In the genomic region with DNA sequence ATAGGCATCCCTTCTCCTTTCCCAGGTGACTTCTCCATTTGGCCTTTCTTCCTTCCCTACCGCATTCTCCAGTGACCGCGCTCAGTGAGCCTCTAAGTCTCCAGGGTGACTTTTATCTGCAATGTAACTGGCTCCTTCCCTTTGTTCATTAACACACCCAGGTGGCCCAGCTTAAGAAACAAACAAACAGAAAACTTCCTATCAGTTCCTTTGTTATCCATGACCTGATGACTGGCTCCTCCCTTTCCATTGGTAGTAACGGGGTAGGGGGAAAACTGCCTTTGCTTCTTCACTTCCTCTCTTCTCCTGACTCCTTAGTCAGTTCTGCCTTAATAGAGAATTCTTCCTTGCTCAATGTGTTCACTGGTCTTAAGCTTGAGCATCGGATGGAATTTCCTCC, we compare ENCODE assay signal across 19 cellular contexts. TPM values are rescaled to one million over a fixed set of nuclear protein-coding genes. Genes with fewer than 3 reads are reported as not detected.
DNase-seq lines count a peak whose midpoint lies in the region; ATAC-seq and TF ChIP-seq lines count a peak whose summit lies in the region.
"Had no signal": no experiment of that assay in that cellular context is flagged by ENCODE, and none has a peak within 500 bp of the region (broad histone marks: within the 10 kb centered on the region; RNA-seq: fewer than 3 reads in every experiment).

No MANE protein-coding gene starts in this region.

- H2BK120ac ChIP-seq in H9 (ENCODE audit: low read depth, low read length, poor library complexity, severe bottlenecking), result no peak overlapping the region
- no peak overlapping the region for H2BK120ac ChIP-seq in mesenchymal stem cell (ENCODE audit: low read depth, low read length)

- H3K27ac ChIP-seq in H9 (ENCODE audit: insufficient read length, low read depth, low read length) (no peak overlapping the region), endodermal cell (ENCODE audit: low read depth, low read length) (no peak overlapping the region), mesenchymal stem cell (ENCODE audit: low read length, poor library complexity, severe bottlenecking) (no peak overlapping the region), MM.1S (ENCODE audit: low read length) (no peak overlapping the region)
- H3K27ac ChIP-seq: GM23248, HL-60 had no signal

- H3K18ac ChIP-seq in H9 (ENCODE audit: insufficient read length, low read depth, low read length) (no peak overlapping the region), mesenchymal stem cell (ENCODE audit: low read depth in 1 of 2, low read length in 2 of 2) (no peak overlapping the region)

- no peak overlapping the region for H3K14ac ChIP-seq in H9 (ENCODE audit: insufficient read depth, low read length)
- no peak overlapping the region for H3K14ac ChIP-seq in mesenchymal stem cell (ENCODE audit: low read length in 2 of 2)

- H3K27ac Mint-ChIP-seq in H9, result no peak overlapping the region
- H3K27ac Mint-ChIP-seq in endodermal cell, result peak overlapping the region; percentile 87
- H3K27ac Mint-ChIP-seq: CD4-positive, CD25-positive, alpha-beta regulatory T cell; CD8-positive, alpha-beta memory T cell had no signal

- H3F3A ChIP-seq in MM.1S (ENCODE audit: insufficient read depth, low read length), result no peaks in the 10 kb centered on the region

- ATAC-seq in HG03442 (IDR thresholded peaks at IDR 0.05; ENCODE audit: unreplicated experiment) (no peak), left ventricle myocardium superior (no peak)
- ATAC-seq: K562 had no signal

- H3K56ac ChIP-seq in H9 (ENCODE audit: insufficient read length, low read depth, low read length), result no peak overlapping the region

- H3K27me3 ChIP-seq in H9 (ENCODE audit: insufficient read depth, low read length), result no peaks in the 10 kb centered on the region
- peaks cover 2% of the 10 kb centered on the region for H3K27me3 ChIP-seq in endodermal cell (ENCODE audit: control insufficient read depth, insufficient read depth, low read length, poor library complexity, severe bottlenecking)
- peaks cover 27 to 36% of the 10 kb centered on the region in 2 experiments for H3K27me3 ChIP-seq in mesenchymal stem cell (ENCODE audit: control insufficient read depth in 1 of 2, insufficient read depth in 1 of 2, low read length in 2 of 2)
- H3K27me3 ChIP-seq in MM.1S (replicated peaks; ENCODE audit: insufficient read depth, low read length), result no peaks in the 10 kb centered on the region

- no peaks in the 10 kb centered on the region for H4K20me1 ChIP-seq in H9 (ENCODE audit: control insufficient read depth, insufficient read depth, insufficient read length)
- H4K20me1 ChIP-seq in MM.1S (ENCODE audit: insufficient read depth, low read length), result no peaks in the 10 kb centered on the region

- no peaks in the 10 kb centered on the region for H3K36me3 ChIP-seq in endodermal cell (ENCODE audit: control insufficient read depth, insufficient read depth, low read length)
- no peaks in the 10 kb centered on the region for H3K36me3 ChIP-seq in mesenchymal stem cell (ENCODE audit: control insufficient read depth in 1 of 2, insufficient read depth in 2 of 2, low read depth in 1 of 2, low read length in 2 of 2)
- no peaks in the 10 kb centered on the region for H3K36me3 ChIP-seq in MM.1S (replicated peaks; ENCODE audit: insufficient read depth, low read length)
- H3K36me3 ChIP-seq: BE2C, HAP-1 had no signal

- H3K9me2 ChIP-seq in MM.1S (replicated peaks; ENCODE audit: insufficient read depth, low read length), result no peaks in the 10 kb centered on the region

- H3K23ac ChIP-seq in H9 (ENCODE audit: insufficient read length, low read depth, low read length) (no peak overlapping the region), mesenchymal stem cell (ENCODE audit: low read length in 2 of 2) (no peak overlapping the region)

- H3K79me1 ChIP-seq in H9 (ENCODE audit: insufficient read depth, low read depth, low read length, poor library complexity, severe bottlenecking) (no peaks in the 10 kb centered on the region), mesenchymal stem cell (replicated peaks; ENCODE audit: low read length, poor library complexity, severe bottlenecking) (no peaks in the 10 kb centered on the region)

- H3K4me3 Mint-ChIP-seq in H9, result no peak overlapping the region
- no peak overlapping the region for H3K4me3 Mint-ChIP-seq in endodermal cell
- H3K4me3 Mint-ChIP-seq: CD4-positive, CD25-positive, alpha-beta regulatory T cell; CD8-positive, alpha-beta memory T cell had no signal

- H2AK5ac ChIP-seq in H9 (ENCODE audit: insufficient read length, low read length) (no peak overlapping the region), mesenchymal stem cell (ENCODE audit: low read length, severe bottlenecking) (no peak overlapping the region)

- no peak overlapping the region for H2BK12ac ChIP-seq in H9 (ENCODE audit: insufficient read length, low read depth, low read length)
- H2BK12ac ChIP-seq in mesenchymal stem cell (ENCODE audit: low read length in 2 of 2), result no peak overlapping the region

- peaks cover 5% of the 10 kb centered on the region; the same call in 1 of the 2 replicates for H3K4me1 ChIP-seq in H9 (ENCODE audit: insufficient read depth, low read length)
- H3K4me1 ChIP-seq in endodermal cell (ENCODE audit: control insufficient read depth, insufficient read depth, low read length), result peaks cover 8% of the 10 kb centered on the region
- H3K4me1 ChIP-seq in mesenchymal stem cell (ENCODE audit: control insufficient read depth, insufficient read depth, low read depth, low read length), result no peaks in the 10 kb centered on the region
- no peaks in the 10 kb centered on the region for H3K4me1 ChIP-seq in MM.1S (ENCODE audit: low read length)
- H3K4me1 ChIP-seq: BE2C, HAP-1 had no signal

- H4K91ac ChIP-seq in H9 (ENCODE audit: insufficient read length, low read depth, low read length) (no peak overlapping the region), mesenchymal stem cell (ENCODE audit: low read length) (no peak overlapping the region)

- H3K9me3 Mint-ChIP-seq in H9 (peaks cover 2 to 4% of the 10 kb centered on the region in 2 experiments; a peak in 3 of 5 replicates), endodermal cell (peaks cover 2% of the 10 kb centered on the region)

- H3K4ac ChIP-seq in H9 (ENCODE audit: low read depth, low read length) (no peak overlapping the region), mesenchymal stem cell (ENCODE audit: low read depth in 1 of 2, low read length in 2 of 2) (no peak overlapping the region)

- H3K9ac ChIP-seq in H9 (ENCODE audit: extremely low read depth, insufficient read length, low read length) (no peak overlapping the region), endodermal cell (ENCODE audit: extremely low read depth, low read length, poor library complexity, severe bottlenecking) (no peak overlapping the region), mesenchymal stem cell (ENCODE audit: low read length) (no peak overlapping the region), MM.1S (ENCODE audit: low read length) (no peak overlapping the region)
- H3K9ac ChIP-seq: GM23248 had no signal

- intact Hi-C loops in left ventricle myocardium superior (cut with micrococcal nuclease), result no loop called here

- H2AFZ ChIP-seq in H9 (ENCODE audit: low read length) (no peak overlapping the region), mesenchymal stem cell (ENCODE audit: low read depth, low read length) (peak overlapping the region; percentile 36), MM.1S (ENCODE audit: low read length) (no peak overlapping the region)
- H2AFZ ChIP-seq: GM23248 had no signal

- H3K4me3 ChIP-seq in endodermal cell (ENCODE audit: low read length) (no peak overlapping the region), mesenchymal stem cell (ENCODE audit: insufficient read depth in 1 of 2, low read depth in 1 of 2, low read length in 2 of 2) (no peak overlapping the region), MM.1S (ENCODE audit: low read length) (no peak overlapping the region)
- H3K4me3 ChIP-seq: GM23248, HAP-1, K562 had no signal

- peaks cover 25% of the 10 kb centered on the region for H3K27me3 Mint-ChIP-seq in H9 (ENCODE audit: low read depth)
- peaks cover 15% of the 10 kb centered on the region for H3K27me3 Mint-ChIP-seq in endodermal cell (ENCODE audit: insufficient read depth)
- H3K27me3 Mint-ChIP-seq: CD4-positive, CD25-positive, alpha-beta regulatory T cell had no signal

- H2BK15ac ChIP-seq in H9 (ENCODE audit: low read depth, low read length), result no peak overlapping the region
- H2BK15ac ChIP-seq in mesenchymal stem cell (ENCODE audit: low read depth, poor library complexity, severe bottlenecking), result no peak overlapping the region

- no peaks in the 10 kb centered on the region for H3K9me3 ChIP-seq in H9 (ENCODE audit: control insufficient read depth, low read depth, low read length)
- no peaks in the 10 kb centered on the region for H3K9me3 ChIP-seq in endodermal cell (ENCODE audit: control insufficient read depth, low read length)
- H3K9me3 ChIP-seq in mesenchymal stem cell (ENCODE audit: control insufficient read depth, low read length), result no peaks in the 10 kb centered on the region
- no peaks in the 10 kb centered on the region for H3K9me3 ChIP-seq in MM.1S (replicated peaks; ENCODE audit: insufficient read depth, low read length)
- H3K9me3 ChIP-seq: BE2C, HAP-1 had no signal

- H2BK20ac ChIP-seq in H9 (ENCODE audit: low read depth, low read length, poor library complexity, severe bottlenecking), result no peak overlapping the region

- H4K8ac ChIP-seq in H9 (replicated peaks; ENCODE audit: insufficient read length, low read depth, low read length) (no peak overlapping the region), mesenchymal stem cell (ENCODE audit: low read length) (no peak overlapping the region)

- TF ChIP-seq CTCF in H9 (conservative IDR thresholded peaks at IDR 0.05) (no peak), endodermal cell (conservative IDR thresholded peaks at IDR 0.05) (no peak), MM.1S (IDR thresholded peaks at IDR 0.05; ENCODE audit: low read length) (no peak)

- H3T11ph ChIP-seq in H9 (ENCODE audit: low read length), result no peak overlapping the region

- no peak overlapping the region for H3K4me2 ChIP-seq in H9 (ENCODE audit: insufficient read depth, insufficient read length, low read length)
- H3K4me2 ChIP-seq in mesenchymal stem cell (ENCODE audit: low read length, poor library complexity, severe bottlenecking), result no peak overlapping the region
- no peak overlapping the region for H3K4me2 ChIP-seq in MM.1S (ENCODE audit: low read depth, low read length)

- peak; percentile 34 for DNase-seq in H9
- DNase-seq in endodermal cell, result peak; percentile 68
- DNase-seq in mesenchymal stem cell, result no peak
- no peak for DNase-seq in MM.1S
- no peak for DNase-seq in NK-92 treated with Interleukin-12 subunit alpha and Interleukin-12 subunit beta, amount 100 ng/mL, for 24 hours (lab: John Stamatoyannopoulos, UW)
- DNase-seq in left ventricle myocardium superior, result no peak
- DNase-seq: ACHN; BE2C; C1 segment of cervical spinal cord; CD4-positive, CD25-positive, alpha-beta regulatory T cell; CD8-positive, alpha-beta memory T cell; COR-L47; GM23248; IMR-90 had no signal

- H3K23me2 ChIP-seq in H9 (ENCODE audit: insufficient read length, low read depth, low read length, poor library complexity, severe bottlenecking), result no peaks in the 10 kb centered on the region

- H3K36me3 Mint-ChIP-seq in H9 (ENCODE audit: insufficient read depth in 1 of 3, low read depth in 3 of 3) (peaks cover 0 to 4% (median 0%) of the 10 kb centered on the region in 3 experiments; a peak in 2 of 7 replicates), endodermal cell (ENCODE audit: low read depth) (no peaks in the 10 kb centered on the region)
- H3K36me3 Mint-ChIP-seq: CD4-positive, CD25-positive, alpha-beta regulatory T cell; CD8-positive, alpha-beta memory T cell had no signal

- H3K79me2 ChIP-seq in H9 (ENCODE audit: insufficient read depth, low read length), result no peaks in the 10 kb centered on the region
- H3K79me2 ChIP-seq in MM.1S (ENCODE audit: low read length), result no peaks in the 10 kb centered on the region

- WGBS in H9 (ENCODE audit: extremely low coverage, insufficient read length, low lambda C conversion rate), result no CpG with 5 or more reads among the region's 5 CpGs
- 39 to 65% methylated on average over 4 to 5 of the region's 5 CpGs for WGBS in endodermal cell (ENCODE audit: insufficient coverage in 1 of 2, insufficient read length in 1 of 2), 2 experiments
- 71% methylated on average over 5 of the region's 5 CpGs for WGBS in mesenchymal stem cell

- H3K4me1 Mint-ChIP-seq in H9 (peaks cover 14 to 15% of the 10 kb centered on the region in 2 experiments), endodermal cell (peaks cover 33% of the 10 kb centered on the region)
- H3K4me1 Mint-ChIP-seq: CD4-positive, CD25-positive, alpha-beta regulatory T cell; CD8-positive, alpha-beta memory T cell had no signal

- H2BK5ac ChIP-seq in H9 (ENCODE audit: insufficient read length, low read length) (no peak overlapping the region), mesenchymal stem cell (ENCODE audit: low read depth, low read length, poor library complexity, severe bottlenecking) (no peak overlapping the region)

- no peak overlapping the region for H4K5ac ChIP-seq in H9 (ENCODE audit: insufficient read length, low read depth, low read length)

RNA-seq across cellular contexts. Expression of gene SH3GL2, which starts 7.0 kb away (rescaled TPM):
- total RNA-seq in H9 (2021), result 5.8 and 6.5 TPM in 2 replicates
- 1 to 10 TPM; 3.7 to 7.7 TPM for total RNA-seq in endodermal cell
- 1.00 TPM for polyA plus RNA-seq in endodermal cell (2013, experiment 1 of 2)
- 0.75 TPM for polyA plus RNA-seq in endodermal cell (2013, experiment 2 of 2)
- polyA plus RNA-seq in mesenchymal stem cell (2013, experiment 1 of 2), result 0.04 TPM
- polyA plus RNA-seq in mesenchymal stem cell (2013, experiment 2 of 2), result 0.12 TPM
- total RNA-seq in left ventricle myocardium superior, result 3.1 TPM
- total RNA-seq: CD4-positive, CD25-positive, alpha-beta regulatory T cell; CD8-positive, alpha-beta memory T cell; GM23248; HT1080; K562 had no signal
- polyA plus RNA-seq: CD4-positive, CD25-positive, alpha-beta regulatory T cell; CD8-positive, alpha-beta memory T cell; K562 had no signal

Comparison
In these comparisons a context has a peak if more than half of its experiments do, and no peak if none do; other contexts are left out.
1. DNase-seq: peak in H9 (single experiment) and endodermal cell (single experiment); none in mesenchymal stem cell (single experiment), MM.1S (single experiment), NK-92 treated with Interleukin-12 subunit alpha and Interleukin-12 subunit beta, amount 100 ng/mL, for 24 hours (single experiment) and left ventricle myocardium superior (single experiment).